Comparison of ENCODE assay signal across 20 cellular contexts in the genomic region with DNA sequence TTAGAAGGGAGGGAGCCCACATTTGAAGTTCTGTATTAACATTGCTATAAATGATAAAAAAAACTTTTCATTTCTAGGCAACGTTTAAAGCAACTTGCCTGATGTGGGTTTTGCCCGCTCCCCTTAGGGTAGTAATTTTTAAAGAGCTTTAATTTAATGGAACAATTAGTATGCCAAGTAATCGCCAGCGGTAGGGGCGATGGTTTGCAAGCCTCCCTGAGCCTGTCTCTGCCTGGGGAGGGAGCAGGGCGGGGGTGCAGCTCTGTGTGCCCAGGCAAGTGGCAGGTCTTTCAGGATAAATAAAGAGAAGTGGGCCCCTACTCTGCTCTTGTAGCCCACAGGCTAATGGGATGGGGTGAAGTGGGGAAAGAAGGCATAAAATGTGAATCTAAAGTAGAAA. TPM values are rescaled to one million over a fixed set of nuclear protein-coding genes. Genes with fewer than 3 reads are reported as not detected.
"Had no signal": no experiment of that assay in that cellular context is flagged by ENCODE, and none has a peak within 500 bp of the region (broad histone marks: within the 10 kb centered on the region; RNA-seq: fewer than 3 reads in every experiment).

No MANE protein-coding gene starts in this region.

- ATAC-seq: activated T-cell treated with anti-CD3 and anti-CD28 coated beads, Interleukin-2, amount 50 U/mL, for 72 hours; effector memory CD8-positive, alpha-beta T cell; left colon had no signal

- H3K36me3 ChIP-seq: right atrium auricular region, suprapubic skin, upper lobe of left lung had no signal

- H3K27ac ChIP-seq: right atrium auricular region, suprapubic skin, VCaP had no signal

- H3K9me3 Mint-ChIP-seq: activated T-cell treated with anti-CD3 and anti-CD28 coated beads, Interleukin-2, amount 50 U/mL, for 72 hours; effector memory CD8-positive, alpha-beta T cell; stimulated activated naive CD8-positive, alpha-beta T cell treated with anti-CD3 and anti-CD28 coated beads, Interleukin-15, Interleukin-2, amounts not matched to agents 100 ng/mL and 50 ng/mL, for 24 hours had no signal

- H3K27ac Mint-ChIP-seq: effector memory CD8-positive, alpha-beta T cell; progenitor cell of endocrine pancreas; stimulated activated naive CD8-positive, alpha-beta T cell treated with anti-CD3 and anti-CD28 coated beads, Interleukin-15, Interleukin-2, amounts not matched to agents 100 ng/mL and 50 ng/mL, for 24 hours had no signal

- H3K9me3 ChIP-seq: right atrium auricular region, suprapubic skin, upper lobe of left lung had no signal

- H3K27me3 ChIP-seq: right atrium auricular region, suprapubic skin, upper lobe of left lung had no signal

- H3K4me3 ChIP-seq: lung, right atrium auricular region, suprapubic skin, upper lobe of left lung had no signal

- DNase-seq: activated CD4-positive, alpha-beta T cell treated with anti-CD3 and anti-CD28 coated beads for 1 hour; activated CD8-positive, alpha-beta memory T cell treated with anti-CD3 and anti-CD28 coated beads for 24 hours; activated CD8-positive, alpha-beta memory T cell treated with anti-CD3 and anti-CD28 coated beads, Interleukin-2, amount 50 U/mL, for 48 hours; activated effector memory CD4-positive, alpha-beta T cell treated with anti-CD3 and anti-CD28 coated beads, Interleukin-2, amount 50 U/mL, for 16 hours; activated naive CD4-positive, alpha-beta T cell treated with anti-CD3 and anti-CD28 coated beads, Interleukin-2, amount 50 U/mL, for 16 hours; activated T-cell treated with anti-CD3 and anti-CD28 coated beads, Interleukin-2, amount 50 U/mL, for 72 hours; effector memory CD8-positive, alpha-beta T cell; foreskin fibroblast; hypothalamus; left colon; midbrain; occipital lobe; T-helper 2 cell; upper lobe of left lung had no signal

- H3K4me3 Mint-ChIP-seq: activated T-cell treated with anti-CD3 and anti-CD28 coated beads, Interleukin-2, amount 50 U/mL, for 72 hours; effector memory CD8-positive, alpha-beta T cell; stimulated activated naive CD8-positive, alpha-beta T cell treated with anti-CD3 and anti-CD28 coated beads, Interleukin-15, Interleukin-2, amounts not matched to agents 100 ng/mL and 50 ng/mL, for 24 hours had no signal

RNA-seq across cellular contexts. Expression of gene TGFBI, which starts 13.8 kb away (rescaled TPM):
- total RNA-seq: activated T-cell treated with anti-CD3 and anti-CD28 coated beads, Interleukin-2, amount 50 U/mL, for 72 hours had no signal
